Comparison of ENCODE assay signal across 31 cellular contexts in genomic region chr13:27389891-27390290, GRCh38.
"Had no signal": no experiment of that assay in that cellular context is flagged by ENCODE, and none has a peak within 500 bp of the region (broad histone marks: within the 10 kb centered on the region; RNA-seq: fewer than 3 reads in every experiment).

No MANE protein-coding gene starts in this region.

- DNase-seq: activated B cell treated with CpG ODN at 0.5 μM for 24 hours; activated CD4-positive, alpha-beta memory T cell treated with anti-CD3 and anti-CD28 coated beads for 36 hours; activated CD4-positive, alpha-beta T cell treated with anti-CD3 and anti-CD28 coated beads for 4 hours; activated CD4-positive, alpha-beta T cell treated with anti-CD3 and anti-CD28 coated beads, Interleukin-2, amount 10 ng/mL, durations not matched to agents 24 days and 14 days; activated CD4-positive, alpha-beta T cell treated with anti-CD3 and anti-CD28 coated beads, Interleukin-2, amount 50 U/mL, for 1 hour; activated CD4-positive, alpha-beta T cell treated with anti-CD3 and anti-CD28 coated beads, Interleukin-2, amount 50 U/mL, for 4 hours; activated CD4-positive, CD25-positive, alpha-beta regulatory T cell treated with anti-CD3 and anti-CD28 coated beads, Interleukin-2, amount 50 U/mL, for 72 hours; activated CD8-positive, alpha-beta memory T cell treated with anti-CD3 and anti-CD28 coated beads, Interleukin-2, amount 50 U/mL, for 4 hours; activated CD8-positive, alpha-beta T cell treated with anti-CD3 and anti-CD28 coated beads for 36 hours; activated effector memory CD4-positive, alpha-beta T cell treated with anti-CD3 and anti-CD28 coated beads, Interleukin-2, amount 50 U/mL, for 16 hours; activated gamma-delta T cell treated with Interleukin-2 at 50 U/mL for 16 hours; activated naive CD4-positive, alpha-beta T cell; activated naive CD4-positive, alpha-beta T cell treated with anti-CD3 and anti-CD28 coated beads for 36 hours; activated naive CD4-positive, alpha-beta T cell treated with anti-CD3 and anti-CD28 coated beads, Interleukin-2, amount 50 U/mL, for 16 hours; activated naive CD8-positive, alpha-beta T cell treated with anti-CD3 and anti-CD28 coated beads for 36 hours; activated T-cell treated with anti-CD3 and anti-CD28 coated beads for 4 hours; activated T-cell treated with anti-CD3 and anti-CD28 coated beads, Interleukin-2, amount 50 U/mL, for 1 hour; activated T-cell treated with anti-CD3 and anti-CD28 coated beads, Interleukin-2, amount 50 U/mL, for 4 hours; activated T-cell treated with anti-CD3 and anti-CD28 coated beads, Interleukin-2, amount 50 U/mL, for 72 hours; adrenal gland; amniotic stem cell; aorta; body of pancreas; brain microvascular endothelial cell; central memory CD4-positive, alpha-beta T cell; T-helper 2 cell; T-helper 9 cell had no signal

- FAIRE-seq: astrocyte, TTC549 had no signal

- H3K4me3 ChIP-seq: adrenal gland, body of pancreas, breast epithelium had no signal

- H3K27me3 ChIP-seq: adrenal gland, body of pancreas, brain microvascular endothelial cell, breast epithelium had no signal

- H3K4me1 ChIP-seq: adrenal gland, breast epithelium had no signal

- H3K9me3 ChIP-seq: adrenal gland, body of pancreas, breast epithelium had no signal

- H3K27ac ChIP-seq: adrenal gland, body of pancreas, brain microvascular endothelial cell, breast epithelium, VCaP had no signal

- H3K36me3 ChIP-seq: adrenal gland, brain microvascular endothelial cell, breast epithelium had no signal
